10 cellular contexts compared by ENCODE assay signal in genomic region chr11:127000291-127000968, GRCh38. TPM values are rescaled to one million over a fixed set of nuclear protein-coding genes. Genes with fewer than 3 reads are reported as not detected.
A peak's percentile ranks its signal among the peaks of the same experiment; 100 is the strongest.
DNase-seq lines count a peak whose midpoint lies in the region; ATAC-seq and TF ChIP-seq lines count a peak whose summit lies in the region.
"Had no signal": no experiment of that assay in that cellular context is flagged by ENCODE, and none has a peak within 500 bp of the region (broad histone marks: within the 10 kb centered on the region; RNA-seq: fewer than 3 reads in every experiment).

KIRREL3 (minus strand) TSS chr11:127000770.

- no peaks in the 10 kb centered on the region for H3K9me3 ChIP-seq in muscle layer of duodenum (ENCODE audit: control insufficient read depth in 1 of 2, low read length in 2 of 2)

- no peaks in the 10 kb centered on the region for H3K36me3 Mint-ChIP-seq in endothelial cell (ENCODE audit: low read depth, unreplicated experiment)
- H3K36me3 Mint-ChIP-seq in natural killer cell treated with Interleukin-12 subunit alpha and Interleukin-12 subunit beta and Interleukin-15 and Interleukin-18, amount 100 ng/mL, for 72 hours = no peaks in the 10 kb centered on the region
- H3K36me3 Mint-ChIP-seq: activated naive CD4-positive, alpha-beta T cell treated with anti-CD3 and anti-CD28 coated beads, Interleukin-2, amount 10 ng/mL, durations not matched to agents 7 days and 5 days had no signal

- H3K36me3 ChIP-seq in muscle layer of duodenum (ENCODE audit: control insufficient read depth in 1 of 2, insufficient read depth in 2 of 2, low read length in 2 of 2) = no peaks in the 10 kb centered on the region

- H3K4me3 Mint-ChIP-seq in endothelial cell (ENCODE audit: unreplicated experiment) = no peak within 1 kb of the TSS
- H3K4me3 Mint-ChIP-seq in natural killer cell treated with Interleukin-12 subunit alpha and Interleukin-12 subunit beta and Interleukin-15 and Interleukin-18, amount 100 ng/mL, for 72 hours = no peak within 1 kb of the TSS
- H3K4me3 Mint-ChIP-seq: activated naive CD4-positive, alpha-beta T cell treated with anti-CD3 and anti-CD28 coated beads, Interleukin-2, amount 10 ng/mL, durations not matched to agents 7 days and 5 days had no signal

- H3K27ac ChIP-seq in muscle layer of duodenum (ENCODE audit: low read length) = no peak within 1 kb of the TSS

- peaks cover 0 to 25% of the 10 kb centered on the region in 2 donors for H3K4me1 ChIP-seq in muscle layer of duodenum (ENCODE audit: control insufficient read depth in 1 of 2, insufficient read depth in 2 of 2, low read length in 2 of 2)

- H3K27ac Mint-ChIP-seq in endothelial cell (ENCODE audit: unreplicated experiment) = no peak within 1 kb of the TSS
- H3K27ac Mint-ChIP-seq in natural killer cell treated with Interleukin-12 subunit alpha and Interleukin-12 subunit beta and Interleukin-15 and Interleukin-18, amount 100 ng/mL, for 72 hours = no peak within 1 kb of the TSS
- H3K27ac Mint-ChIP-seq: activated naive CD4-positive, alpha-beta T cell treated with anti-CD3 and anti-CD28 coated beads, Interleukin-2, amount 10 ng/mL, durations not matched to agents 7 days and 5 days had no signal

- TF ChIP-seq CTCF in endothelial cell (IDR thresholded peaks at IDR 0.05; ENCODE audit: unreplicated experiment) = no peak

- H3K27me3 Mint-ChIP-seq in endothelial cell (ENCODE audit: unreplicated experiment) = peaks cover 3% of the 10 kb centered on the region
- H3K27me3 Mint-ChIP-seq in natural killer cell treated with Interleukin-12 subunit alpha and Interleukin-12 subunit beta and Interleukin-15 and Interleukin-18, amount 100 ng/mL, for 72 hours = peaks cover 41 to 46% of the 10 kb centered on the region in 2 donors

- peak; percentile 72 for DNase-seq in AG08395 (ENCODE audit: low spot score)
- DNase-seq in NCI-H2029 treated with DMSO at 0.1 percent for 48 hours (lab: John Stamatoyannopoulos, UW) = peak; percentile 11
- peak; percentile 32 for DNase-seq in endothelial cell (ENCODE audit: low spot score)
- DNase-seq in GF-D8 (lab: John Stamatoyannopoulos, UW) = no peak
- no peak for DNase-seq in natural killer cell treated with Interleukin-12 subunit alpha and Interleukin-12 subunit beta and Interleukin-15 and Interleukin-18, amount 100 ng/mL, for 72 hours (ENCODE audit: low spot score)
- DNase-seq: activated naive CD4-positive, alpha-beta T cell treated with anti-CD3 and anti-CD28 coated beads, Interleukin-2, amount 10 ng/mL, durations not matched to agents 7 days and 5 days had no signal

- ATAC-seq in HG03432 (IDR thresholded peaks at IDR 0.05; ENCODE audit: unreplicated experiment) (no peak), HG03439 (IDR thresholded peaks at IDR 0.05; ENCODE audit: unreplicated experiment) (no peak)
- ATAC-seq in natural killer cell treated with Interleukin-12 subunit alpha and Interleukin-12 subunit beta and Interleukin-15 and Interleukin-18, amount 100 ng/mL, for 72 hours = no peak
- ATAC-seq: K562 had no signal

- no peaks in the 10 kb centered on the region for H3K4me1 Mint-ChIP-seq in endothelial cell (ENCODE audit: unreplicated experiment)
- no peaks in the 10 kb centered on the region for H3K4me1 Mint-ChIP-seq in natural killer cell treated with Interleukin-12 subunit alpha and Interleukin-12 subunit beta and Interleukin-15 and Interleukin-18, amount 100 ng/mL, for 72 hours (ENCODE audit: low read depth in 2 of 2)
- H3K4me1 Mint-ChIP-seq: activated naive CD4-positive, alpha-beta T cell treated with anti-CD3 and anti-CD28 coated beads, Interleukin-2, amount 10 ng/mL, durations not matched to agents 7 days and 5 days had no signal

- peaks cover 36% of the 10 kb centered on the region for H3K27me3 ChIP-seq in muscle layer of duodenum (ENCODE audit: low read depth, low read length)

- peak within 1 kb of the TSS; percentile 56 to 60 for H3K4me3 ChIP-seq in muscle layer of duodenum (ENCODE audit: low read depth in 1 of 2, low read length in 2 of 2)
- H3K4me3 ChIP-seq: K562 had no signal

- H3K9me3 Mint-ChIP-seq in endothelial cell (ENCODE audit: unreplicated experiment) = no peaks in the 10 kb centered on the region
- H3K9me3 Mint-ChIP-seq in natural killer cell treated with Interleukin-12 subunit alpha and Interleukin-12 subunit beta and Interleukin-15 and Interleukin-18, amount 100 ng/mL, for 72 hours = no peaks in the 10 kb centered on the region
- H3K9me3 Mint-ChIP-seq: activated naive CD4-positive, alpha-beta T cell treated with anti-CD3 and anti-CD28 coated beads, Interleukin-2, amount 10 ng/mL, durations not matched to agents 7 days and 5 days had no signal

RNA-seq across cellular contexts. Expression of gene KIRREL3, which starts in this region (rescaled TPM):
- total RNA-seq in endothelial cell (ENCODE audit: unreplicated experiment) = 0.38 TPM
- not detected for total RNA-seq in natural killer cell treated with Interleukin-12 subunit alpha and Interleukin-12 subunit beta and Interleukin-15 and Interleukin-18, amount 100 ng/mL, for 72 hours

Comparison
In these comparisons a context has a peak if more than half of its experiments do, and no peak if none do; other contexts are left out.
1. Peak in DNase-seq in endothelial cell; RNA of the gene not detected or under 1 TPM.
2. DNase-seq: peak in AG08395 (single experiment) and NCI-H2029 treated with DMSO at 0.1 percent for 48 hours (single experiment); none in GF-D8 (single experiment) and natural killer cell treated with Interleukin-12 subunit alpha and Interleukin-12 subunit beta and Interleukin-15 and Interleukin-18, amount 100 ng/mL, for 72 hours (single experiment).